16 cellular contexts compared by ENCODE assay signal in genomic region chr5:169626779-169627178, GRCh38. TPM values are rescaled to one million over a fixed set of nuclear protein-coding genes. Genes with fewer than 3 reads are reported as not detected.
A peak's percentile ranks its signal among the peaks of the same experiment; 100 is the strongest.
DNase-seq lines count a peak whose midpoint lies in the region; ATAC-seq and TF ChIP-seq lines count a peak whose summit lies in the region.
"Had no signal": no experiment of that assay in that cellular context is flagged by ENCODE, and none has a peak within 500 bp of the region (broad histone marks: within the 10 kb centered on the region; RNA-seq: fewer than 3 reads in every experiment).

No MANE protein-coding gene starts in this region.

- H3K4me1 ChIP-seq in RWPE2 (ENCODE audit: insufficient read depth, poor library complexity, severe bottlenecking), result peaks cover 9% of the 10 kb centered on the region

- ATAC-seq in RWPE2 (ENCODE audit: low read depth) (peak; percentile 88), GM18505 (IDR thresholded peaks at IDR 0.05; ENCODE audit: unreplicated experiment) (no peak), HG03565 (IDR thresholded peaks at IDR 0.05; ENCODE audit: unreplicated experiment) (no peak)

- no peaks in the 10 kb centered on the region for H3K9me3 ChIP-seq in RWPE2 (ENCODE audit: severe bottlenecking)

- no peak for TF ChIP-seq CTCF in RWPE2 (IDR thresholded peaks at IDR 0.05; ENCODE audit: poor library complexity, severe bottlenecking)
- no peak for TF ChIP-seq CTCF in epithelial cell of proximal tubule (conservative IDR thresholded peaks at IDR 0.05; ENCODE audit: low read depth, low read length)
- no peak for TF ChIP-seq CTCF in osteocyte (IDR thresholded peaks at IDR 0.05)

- peaks cover 22% of the 10 kb centered on the region for H3K9me3 Mint-ChIP-seq in osteocyte (ENCODE audit: unreplicated experiment)
- H3K9me3 Mint-ChIP-seq: stimulated activated naive CD8-positive, alpha-beta T cell treated with anti-CD3 and anti-CD28 coated beads, Interleukin-15, Interleukin-2, amounts not matched to agents 100 ng/mL and 50 ng/mL, for 24 hours had no signal

- no peaks in the 10 kb centered on the region for H3K27me3 ChIP-seq in RWPE2 (ENCODE audit: insufficient read depth, poor library complexity, severe bottlenecking)

- H3K36me3 Mint-ChIP-seq in osteocyte (ENCODE audit: unreplicated experiment), result no peaks in the 10 kb centered on the region

- peaks cover 41% of the 10 kb centered on the region for H3K4me1 Mint-ChIP-seq in osteocyte (ENCODE audit: unreplicated experiment)

- H3K4me3 Mint-ChIP-seq in osteocyte (ENCODE audit: unreplicated experiment), result no peak overlapping the region
- H3K4me3 Mint-ChIP-seq: stimulated activated naive CD8-positive, alpha-beta T cell treated with anti-CD3 and anti-CD28 coated beads, Interleukin-15, Interleukin-2, amounts not matched to agents 100 ng/mL and 50 ng/mL, for 24 hours had no signal

- no peak for TF ChIP-seq POLR2A in GM18505 (IDR thresholded peaks at IDR 0.05; ENCODE audit: borderline replicate concordance, extremely low read depth, insufficient read depth, insufficient read length)

- H3K27me3 Mint-ChIP-seq in osteocyte (ENCODE audit: unreplicated experiment), result no peaks in the 10 kb centered on the region

- DNase-seq in ELR (ENCODE audit: low read depth) (peak; percentile 90), RWPE2 (ENCODE audit: low spot score) (no peak), epithelial cell of proximal tubule (ENCODE audit: low read depth) (peak; percentile 87), osteocyte (ENCODE audit: extremely low spot score, unreplicated experiment) (no peak), SKM-1 treated with dmso at 0.1 percent for 144 hours (lab: John Stamatoyannopoulos, UW; ENCODE audit: unreplicated experiment) (no peak), NCI-H1092 (lab: John Stamatoyannopoulos, UW) (no peak)
- DNase-seq: activated CD4-positive, alpha-beta T cell treated with anti-CD3 and anti-CD28 coated beads for 4 hours; activated effector memory CD4-positive, alpha-beta T cell treated with anti-CD3 and anti-CD28 coated beads, Interleukin-2, amount 50 U/mL, for 16 hours; KBM-7; NCI-H2081 treated with DMSO at 0.1 percent for 48 hours; occipital lobe; stimulated activated CD4-positive, alpha-beta T cell treated with anti-CD3 and anti-CD28 coated beads, Interleukin-4, amount 100 ng/mL, for 1 hour had no signal

- H3K4me3 ChIP-seq in RWPE2 (ENCODE audit: severe bottlenecking) (no peak overlapping the region), epithelial cell of proximal tubule (ENCODE audit: low read depth, low read length) (no peak overlapping the region)
- H3K4me3 ChIP-seq: lung had no signal

- H3K36me3 ChIP-seq in RWPE2 (ENCODE audit: low read depth), result no peaks in the 10 kb centered on the region

- peak overlapping the region; percentile 62 for H3K27ac Mint-ChIP-seq in osteocyte (ENCODE audit: unreplicated experiment)
- H3K27ac Mint-ChIP-seq: stimulated activated naive CD8-positive, alpha-beta T cell treated with anti-CD3 and anti-CD28 coated beads, Interleukin-15, Interleukin-2, amounts not matched to agents 100 ng/mL and 50 ng/mL, for 24 hours had no signal

- no peak overlapping the region for H3K27ac ChIP-seq in RWPE2 (ENCODE audit: poor library complexity, severe bottlenecking)

RNA-seq across cellular contexts. Expression of gene DOCK2, which starts 10.3 kb away (rescaled TPM):
- total RNA-seq in epithelial cell of proximal tubule, result 18.4 and 30.4 TPM in 2 replicates
- total RNA-seq in osteocyte, result 11.6 and 12.4 TPM in 2 replicates

RNA-seq across cellular contexts. Expression of gene SPDL1, which starts 43.2 kb away (rescaled TPM):
- total RNA-seq in epithelial cell of proximal tubule (73.2 and 92.2 TPM in 2 replicates), osteocyte (40.4 and 40.5 TPM in 2 replicates)

Comparison
In these comparisons a context has a peak if more than half of its experiments do, and no peak if none do; other contexts are left out.
1. DNase-seq: peak in ELR (single experiment) and epithelial cell of proximal tubule (single experiment); none in RWPE2 (single experiment), osteocyte (single experiment), SKM-1 treated with dmso at 0.1 percent for 144 hours (single experiment) and NCI-H1092 (single experiment).